8 cellular contexts compared by ENCODE assay signal in genomic region chr7:908919-909357, GRCh38. TPM values are rescaled to one million over a fixed set of nuclear protein-coding genes. Genes with fewer than 3 reads are reported as not detected.
DNase-seq lines count a peak whose midpoint lies in the region; ATAC-seq and TF ChIP-seq lines count a peak whose summit lies in the region.
"Not testable (repeated sequence)": the region's sequence is repeated elsewhere in the genome, so short reads cannot be mapped to it uniquely, and the experiment has no call there.

No MANE protein-coding gene starts in this region.

- not testable (repeated sequence) for H3K27ac Mint-ChIP-seq in activated CD4-positive, alpha-beta T cell treated with anti-CD3 and anti-CD28 coated beads, Interleukin-2, amount 10 ng/mL, durations not matched to agents 24 days and 14 days

- peaks cover 0 to 20% (median 12%) of the 10 kb centered on the region in 3 donors for H3K4me1 ChIP-seq in skeletal muscle tissue (ENCODE audit: control insufficient read depth in 3 of 3, insufficient read depth in 3 of 3, low read length in 3 of 3)

- not testable (repeated sequence) for DNase-seq in AG04449 (ENCODE audit: low read depth, low spot score)
- DNase-seq in NCI-H345 treated with DMSO at 0.1 percent for 48 hours (lab: John Stamatoyannopoulos, UW; ENCODE audit: unreplicated experiment) = peak; percentile 12
- peak; percentile 90 for DNase-seq in activated CD4-positive, alpha-beta T cell treated with anti-CD3 and anti-CD28 coated beads, Interleukin-2, amount 10 ng/mL, durations not matched to agents 24 days and 14 days
- DNase-seq in cardiac fibroblast (ENCODE audit: low read depth in 2 of 2) = peak; percentile 52
- DNase-seq in iPS-NIHi7 (ENCODE audit: extremely low spot score) = peak; percentile 90

- H3K9ac ChIP-seq in skeletal muscle tissue (ENCODE audit: low read depth in 1 of 3, low read length in 3 of 3) = peak overlapping the region in 1 of 3 donors; percentile 16

- ATAC-seq in GM18511 (IDR thresholded peaks at IDR 0.05; ENCODE audit: unreplicated experiment) (peak; percentile 85), HG03095 (IDR thresholded peaks at IDR 0.05; ENCODE audit: unreplicated experiment) (peak; percentile 64)

- not testable (repeated sequence) for H3K36me3 ChIP-seq in skeletal muscle tissue (ENCODE audit: control insufficient read depth in 3 of 3, insufficient read depth in 3 of 3, low read length in 3 of 3)

- not testable (repeated sequence) for H3K9me3 Mint-ChIP-seq in activated CD4-positive, alpha-beta T cell treated with anti-CD3 and anti-CD28 coated beads, Interleukin-2, amount 10 ng/mL, durations not matched to agents 24 days and 14 days

- POLR2A ChIA-PET in AG04449 (lab: Yijun Ruan, JAX) = not testable (repeated sequence)

- H3K27me3 ChIP-seq in skeletal muscle tissue (ENCODE audit: control insufficient read depth in 3 of 3, insufficient read depth in 3 of 3, low read length in 3 of 3) = peaks cover 16 to 49% (median 25%) of the 10 kb centered on the region in 3 donors

- not testable (repeated sequence) for H3K36me3 Mint-ChIP-seq in activated CD4-positive, alpha-beta T cell treated with anti-CD3 and anti-CD28 coated beads, Interleukin-2, amount 10 ng/mL, durations not matched to agents 24 days and 14 days (ENCODE audit: low read depth)

- CTCF ChIA-PET in AG04449 (lab: Yijun Ruan, JAX) = interaction anchor here (0.7 to 3.0 kb wide), 7 partner anchors 22 to 274 kb away, joined by 3 to 16 read pairs (median 4); partner anchors contain the start of gene GET4

- H3K27ac ChIP-seq in skeletal muscle tissue (ENCODE audit: low read depth, low read length) = not testable (repeated sequence)

- H3K27me3 Mint-ChIP-seq in activated CD4-positive, alpha-beta T cell treated with anti-CD3 and anti-CD28 coated beads, Interleukin-2, amount 10 ng/mL, durations not matched to agents 24 days and 14 days = not testable (repeated sequence)

- intact Hi-C loops in activated CD4-positive, alpha-beta T cell treated with anti-CD3 and anti-CD28 coated beads, Interleukin-2, amount 10 ng/mL, durations not matched to agents 24 days and 14 days (cut with micrococcal nuclease) = loop anchor here (1.0 to 5.0 kb wide), 3 partner anchors 14 to 158 kb away; partner anchors contain the start of gene ADAP1

- H3K4me3 Mint-ChIP-seq in activated CD4-positive, alpha-beta T cell treated with anti-CD3 and anti-CD28 coated beads, Interleukin-2, amount 10 ng/mL, durations not matched to agents 24 days and 14 days = not testable (repeated sequence)

- H3K4me3 ChIP-seq in AG04449 (ENCODE audit: low read depth, low read length) (peak overlapping the region; percentile 41), skeletal muscle tissue (ENCODE audit: low read length in 3 of 3) (peak overlapping the region in 2 of 3 donors; percentile 32 to 35)
- H3K4me3 ChIP-seq in cardiac fibroblast (replicated peaks in 1 of 2; ENCODE audit: low read depth in 2 of 2, low read length in 2 of 2) = not testable (repeated sequence)

- H3K9me3 ChIP-seq in skeletal muscle tissue (ENCODE audit: control insufficient read depth in 3 of 3, low read length in 3 of 3) = not testable (repeated sequence)

- TF ChIP-seq CTCF in AG04449 (IDR thresholded peaks at IDR 0.05; ENCODE audit: insufficient read depth, low read length, missing control alignments) (peak; percentile 99), cardiac fibroblast (IDR thresholded peaks at IDR 0.05; ENCODE audit: low read depth, low read length) (peak; percentile 71)

- not testable (repeated sequence) for H3K4me1 Mint-ChIP-seq in activated CD4-positive, alpha-beta T cell treated with anti-CD3 and anti-CD28 coated beads, Interleukin-2, amount 10 ng/mL, durations not matched to agents 24 days and 14 days

RNA-seq across cellular contexts. Expression of gene GET4, which starts 32.6 kb away (rescaled TPM):
- 35.8 and 41.0 TPM in 2 replicates for total RNA-seq in activated CD4-positive, alpha-beta T cell treated with anti-CD3 and anti-CD28 coated beads, Interleukin-2, amount 10 ng/mL, durations not matched to agents 24 days and 14 days
- 25.1 TPM for total RNA-seq in skeletal muscle tissue

RNA-seq across cellular contexts. Expression of gene ADAP1, which starts 45.5 kb away (rescaled TPM):
- total RNA-seq in activated CD4-positive, alpha-beta T cell treated with anti-CD3 and anti-CD28 coated beads, Interleukin-2, amount 10 ng/mL, durations not matched to agents 24 days and 14 days = 65.9 and 70.2 TPM in 2 replicates
- total RNA-seq in skeletal muscle tissue = 1.0 TPM

Comparison
In these comparisons a context has a peak if more than half of its experiments do, and no peak if none do; other contexts are left out.
1. RNA of gene ADAP1, which starts 45.5 kb away (total RNA-seq): 65.9 to 70.2 TPM in activated CD4-positive, alpha-beta T cell treated with anti-CD3 and anti-CD28 coated beads, Interleukin-2, amount 10 ng/mL, durations not matched to agents 24 days and 14 days; 1.0 TPM in skeletal muscle tissue (single experiment); every median in the first group is over 10 times any median in the second.